In genomic region chr9:24614070-24614469, GRCh38 we compare ENCODE assay signal across 15 cellular contexts.
DNase-seq lines count a peak whose midpoint lies in the region; ATAC-seq, FAIRE-seq and TF ChIP-seq lines count a peak whose summit lies in the region.
"Had no signal": no experiment of that assay in that cellular context is flagged by ENCODE, and none has a peak within 500 bp of the region (broad histone marks: within the 10 kb centered on the region; RNA-seq: fewer than 3 reads in every experiment).

No MANE protein-coding gene starts in this region.

- H3K4me1 ChIP-seq in SK-N-SH (ENCODE audit: control insufficient read depth in 1 of 2, insufficient read depth in 2 of 2, low read depth in 1 of 2, low read length in 1 of 2): no peaks in the 10 kb centered on the region
- no peaks in the 10 kb centered on the region for H3K4me1 ChIP-seq in Panc1 (ENCODE audit: control insufficient read depth, insufficient read depth, low read length)
- H3K4me1 ChIP-seq in hepatocyte (ENCODE audit: insufficient read depth): no peaks in the 10 kb centered on the region
- H3K4me1 ChIP-seq: gastrocnemius medialis, prostate gland had no signal

- CTCF ChIA-PET in SK-N-SH (lab: Yijun Ruan, JAX): no interaction called here
- CTCF ChIA-PET in Panc1 (lab: Charles Lee): no interaction called here
- CTCF ChIA-PET in activated naive CD4-positive, alpha-beta T cell treated with anti-CD3 and anti-CD28 coated beads, Interleukin-2, amount 10 ng/mL, durations not matched to agents 7 days and 5 days (lab: Charles Lee): no interaction called here
- CTCF ChIA-PET in activated CD4-positive, alpha-beta memory T cell treated with anti-CD3 and anti-CD28 coated beads, Interleukin-2, amount 10 ng/mL, durations not matched to agents 7 days and 5 days (lab: Charles Lee): no interaction called here

- WGBS in SK-N-SH (ENCODE audit: low lambda C conversion rate): 13% methylated on average over 2 of the region's 2 CpGs
- 21% methylated on average over 2 of the region's 2 CpGs for WGBS in hepatocyte (ENCODE audit: low lambda C conversion rate, missing lambda C conversion rate)

- DNase-seq in SK-N-SH (peak; percentile 0), Panc1 (ENCODE audit: low read depth, low spot score) (no peak), hepatocyte (ENCODE audit: low spot score) (peak; percentile 4), urothelium cell line (ENCODE audit: low spot score) (peak; percentile 6), cortex of kidney (lab: John Stamatoyannopoulos, UW) (no peak)
- no peak for DNase-seq in activated naive CD4-positive, alpha-beta T cell treated with anti-CD3 and anti-CD28 coated beads, Interleukin-2, amount 10 ng/mL, durations not matched to agents 7 days and 5 days
- no peak for DNase-seq in activated CD4-positive, alpha-beta memory T cell treated with anti-CD3 and anti-CD28 coated beads, Interleukin-2, amount 10 ng/mL, durations not matched to agents 7 days and 5 days
- DNase-seq: activated naive CD4-positive, alpha-beta T cell; effector memory CD4-positive, alpha-beta T cell; gastrocnemius medialis; kidney glomerular epithelial cell had no signal

- H3F3A ChIP-seq in SK-N-SH (replicated peaks; ENCODE audit: insufficient read depth): no peaks in the 10 kb centered on the region

- H3K27me3 ChIP-seq in SK-N-SH (ENCODE audit: insufficient read depth): no peaks in the 10 kb centered on the region
- no peaks in the 10 kb centered on the region for H3K27me3 ChIP-seq in Panc1 (ENCODE audit: control insufficient read depth, insufficient read depth, low read length)
- H3K27me3 ChIP-seq in hepatocyte: no peaks in the 10 kb centered on the region
- H3K27me3 ChIP-seq: gastrocnemius medialis had no signal

- ATAC-seq in SK-N-SH treated with all-trans-retinoic acid at 6 μM for 48 hours: no peak
- no peak for ATAC-seq in Panc1
- ATAC-seq: gastrocnemius medialis had no signal

- no peak overlapping the region for H3K9ac ChIP-seq in SK-N-SH

- no peak overlapping the region for H3K4me3 ChIP-seq in SK-N-SH (ENCODE audit: low read depth in 2 of 2, low read length in 1 of 2)
- H3K4me3 ChIP-seq in Panc1 (ENCODE audit: low read depth in 2 of 2, low read length in 2 of 2): no peak overlapping the region
- no peak overlapping the region for H3K4me3 ChIP-seq in hepatocyte
- H3K4me3 ChIP-seq: gastrocnemius medialis, prostate gland, thoracic aorta had no signal

- no peaks in the 10 kb centered on the region for H3K4me1 Mint-ChIP-seq in activated naive CD4-positive, alpha-beta T cell treated with anti-CD3 and anti-CD28 coated beads, Interleukin-2, amount 10 ng/mL, durations not matched to agents 7 days and 5 days
- no peaks in the 10 kb centered on the region for H3K4me1 Mint-ChIP-seq in activated CD4-positive, alpha-beta memory T cell treated with anti-CD3 and anti-CD28 coated beads, Interleukin-2, amount 10 ng/mL, durations not matched to agents 7 days and 5 days

- no peak overlapping the region for H3K4me2 ChIP-seq in SK-N-SH
- no peak overlapping the region for H3K4me2 ChIP-seq in hepatocyte

- H2AFZ ChIP-seq in SK-N-SH (ENCODE audit: low read depth) (no peak overlapping the region), hepatocyte (no peak overlapping the region)

- TF ChIP-seq CTCF in SK-N-SH (IDR thresholded peaks at IDR 0.05) (no peak), Panc1 (IDR thresholded peaks at IDR 0.05) (peak; percentile 4; the same call in 1 of the 2 replicates), hepatocyte (IDR thresholded peaks at IDR 0.05; ENCODE audit: poor library complexity) (peak; percentile 39)

- peak; percentile 58 for TF ChIP-seq RAD21 in SK-N-SH (IDR thresholded peaks at IDR 0.05; ENCODE audit: low read length)

- no peaks in the 10 kb centered on the region for H4K20me1 ChIP-seq in SK-N-SH (ENCODE audit: insufficient read depth)
- H4K20me1 ChIP-seq in hepatocyte (ENCODE audit: insufficient read depth, poor library complexity, severe bottlenecking): no peaks in the 10 kb centered on the region

- peaks cover 11% of the 10 kb centered on the region for H3K9me3 Mint-ChIP-seq in activated naive CD4-positive, alpha-beta T cell treated with anti-CD3 and anti-CD28 coated beads, Interleukin-2, amount 10 ng/mL, durations not matched to agents 7 days and 5 days
- H3K9me3 Mint-ChIP-seq in activated CD4-positive, alpha-beta memory T cell treated with anti-CD3 and anti-CD28 coated beads, Interleukin-2, amount 10 ng/mL, durations not matched to agents 7 days and 5 days: peaks cover 16% of the 10 kb centered on the region

- H3K27ac ChIP-seq in SK-N-SH (ENCODE audit: low read depth in 2 of 2, low read length in 1 of 2): no peak overlapping the region
- no peak overlapping the region for H3K27ac ChIP-seq in Panc1 (ENCODE audit: low read length)
- H3K27ac ChIP-seq in hepatocyte: no peak overlapping the region
- H3K27ac ChIP-seq: gastrocnemius medialis, prostate gland, thoracic aorta had no signal

- no peak overlapping the region for H3K4me3 Mint-ChIP-seq in activated naive CD4-positive, alpha-beta T cell treated with anti-CD3 and anti-CD28 coated beads, Interleukin-2, amount 10 ng/mL, durations not matched to agents 7 days and 5 days
- no peak overlapping the region for H3K4me3 Mint-ChIP-seq in activated CD4-positive, alpha-beta memory T cell treated with anti-CD3 and anti-CD28 coated beads, Interleukin-2, amount 10 ng/mL, durations not matched to agents 7 days and 5 days

- H3K79me2 ChIP-seq in SK-N-SH (ENCODE audit: insufficient read depth) (no peaks in the 10 kb centered on the region), hepatocyte (no peaks in the 10 kb centered on the region)

- intact Hi-C loops in Panc1 (cut with micrococcal nuclease; ENCODE audit: unreplicated experiment): no loop called here

- no TSS peak for BruUV-seq in Panc1 (replicated peaks; lab: Mats Ljungman, UMichigan)

- H3K36me3 ChIP-seq in SK-N-SH (replicated peaks in 1 of 2; ENCODE audit: control insufficient read depth in 1 of 2, insufficient read depth in 2 of 2, low read length in 1 of 2): no peaks in the 10 kb centered on the region
- H3K36me3 ChIP-seq in Panc1 (ENCODE audit: control insufficient read depth, insufficient read depth, low read length): no peaks in the 10 kb centered on the region
- no peaks in the 10 kb centered on the region for H3K36me3 ChIP-seq in hepatocyte (replicated peaks; ENCODE audit: insufficient read depth, low read depth)
- H3K36me3 ChIP-seq: gastrocnemius medialis, prostate gland, thoracic aorta had no signal

- H3K9me3 ChIP-seq in SK-N-SH: no peaks in the 10 kb centered on the region
- no peaks in the 10 kb centered on the region for H3K9me3 ChIP-seq in Panc1 (ENCODE audit: control insufficient read depth, insufficient read depth, low read depth, low read length)
- H3K9me3 ChIP-seq in hepatocyte (ENCODE audit: low read depth): no peaks in the 10 kb centered on the region
- H3K9me3 ChIP-seq: gastrocnemius medialis, prostate gland, thoracic aorta had no signal

- H3K36me3 Mint-ChIP-seq in activated naive CD4-positive, alpha-beta T cell treated with anti-CD3 and anti-CD28 coated beads, Interleukin-2, amount 10 ng/mL, durations not matched to agents 7 days and 5 days: no peaks in the 10 kb centered on the region
- H3K36me3 Mint-ChIP-seq in activated CD4-positive, alpha-beta memory T cell treated with anti-CD3 and anti-CD28 coated beads, Interleukin-2, amount 10 ng/mL, durations not matched to agents 7 days and 5 days (ENCODE audit: low read depth): no peaks in the 10 kb centered on the region

- POLR2A ChIA-PET in SK-N-SH (lab: Yijun Ruan, JAX): no interaction called here
- POLR2A ChIA-PET in Panc1 (lab: Charles Lee): interaction anchor here (0.6 kb wide), 1 partner anchor 139 kb away, joined by 6 read pairs; no protein-coding TSS in a partner anchor
- POLR2A ChIA-PET in activated CD4-positive, alpha-beta memory T cell treated with anti-CD3 and anti-CD28 coated beads, Interleukin-2, amount 10 ng/mL, durations not matched to agents 7 days and 5 days (lab: Charles Lee): no interaction called here

- H3K9me2 ChIP-seq in SK-N-SH (no peaks in the 10 kb centered on the region), hepatocyte (replicated peaks; ENCODE audit: insufficient read depth) (no peaks in the 10 kb centered on the region)

- TF ChIP-seq EP300 in SK-N-SH (IDR thresholded peaks at IDR 0.05; ENCODE audit: borderline replicate concordance in 1 of 2, low read depth in 1 of 2, low read length in 1 of 2): no peak

- in situ Hi-C loops in Panc1 (cut with HindIII; ENCODE audit: low pct_unique_long_range_greater_than_20kb, low sequenced_read_pairs): no loop called here

- no peak overlapping the region for H3K27ac Mint-ChIP-seq in activated naive CD4-positive, alpha-beta T cell treated with anti-CD3 and anti-CD28 coated beads, Interleukin-2, amount 10 ng/mL, durations not matched to agents 7 days and 5 days
- no peak overlapping the region for H3K27ac Mint-ChIP-seq in activated CD4-positive, alpha-beta memory T cell treated with anti-CD3 and anti-CD28 coated beads, Interleukin-2, amount 10 ng/mL, durations not matched to agents 7 days and 5 days

- no peak for FAIRE-seq in urothelium cell line (lab: Jason Lieb, UNC)
- FAIRE-seq: TTC549 had no signal

- H3K27me3 Mint-ChIP-seq in activated naive CD4-positive, alpha-beta T cell treated with anti-CD3 and anti-CD28 coated beads, Interleukin-2, amount 10 ng/mL, durations not matched to agents 7 days and 5 days: no peaks in the 10 kb centered on the region
- H3K27me3 Mint-ChIP-seq in activated CD4-positive, alpha-beta memory T cell treated with anti-CD3 and anti-CD28 coated beads, Interleukin-2, amount 10 ng/mL, durations not matched to agents 7 days and 5 days: no peaks in the 10 kb centered on the region

TF ChIP-seq in SK-N-SH, 30 proteins besides CTCF, POLR2A, EP300 and RAD21:
- peak; percentile 18; the same call in 1 of the 2 replicates for TF ChIP-seq SMC3 (IDR thresholded peaks at IDR 0.05; ENCODE audit: low read depth, low read length)
- no peak for TF ChIP-seq TCF12 (IDR thresholded peaks at IDR 0.05)
- no peak for TF ChIP-seq MXI1 (IDR thresholded peaks at IDR 0.05; ENCODE audit: low read depth, low read length)
TF ChIP-seq in SK-N-SH: peak in this region for 1.

TF ChIP-seq in SK-N-SH treated with all-trans-retinoic acid at 6 μM for 48 hours, 23 proteins besides CTCF, POLR2A, EP300 and RAD21 (continues in another document):
- TF ChIP-seq ZNF70 (CRISPR knock-in tag; IDR thresholded peaks at IDR 0.05): no peak
- TF ChIP-seq ZNF565 (CRISPR knock-in tag; conservative IDR thresholded peaks at IDR 0.05; ENCODE audit: low read depth): no peak
- TF ChIP-seq CSRNP3 (CRISPR knock-in tag; IDR thresholded peaks at IDR 0.05): no peak

Comparison
In these comparisons a context has a peak if more than half of its experiments do, and no peak if none do; other contexts are left out.
1. DNase-seq: peak in SK-N-SH (single experiment), hepatocyte (single experiment) and urothelium cell line (single experiment); none in Panc1 (single experiment), activated naive CD4-positive, alpha-beta T cell treated with anti-CD3 and anti-CD28 coated beads, Interleukin-2, amount 10 ng/mL, durations not matched to agents 7 days and 5 days (single experiment), activated CD4-positive, alpha-beta memory T cell treated with anti-CD3 and anti-CD28 coated beads, Interleukin-2, amount 10 ng/mL, durations not matched to agents 7 days and 5 days (single experiment) and cortex of kidney (single experiment).